In the genomic region with DNA sequence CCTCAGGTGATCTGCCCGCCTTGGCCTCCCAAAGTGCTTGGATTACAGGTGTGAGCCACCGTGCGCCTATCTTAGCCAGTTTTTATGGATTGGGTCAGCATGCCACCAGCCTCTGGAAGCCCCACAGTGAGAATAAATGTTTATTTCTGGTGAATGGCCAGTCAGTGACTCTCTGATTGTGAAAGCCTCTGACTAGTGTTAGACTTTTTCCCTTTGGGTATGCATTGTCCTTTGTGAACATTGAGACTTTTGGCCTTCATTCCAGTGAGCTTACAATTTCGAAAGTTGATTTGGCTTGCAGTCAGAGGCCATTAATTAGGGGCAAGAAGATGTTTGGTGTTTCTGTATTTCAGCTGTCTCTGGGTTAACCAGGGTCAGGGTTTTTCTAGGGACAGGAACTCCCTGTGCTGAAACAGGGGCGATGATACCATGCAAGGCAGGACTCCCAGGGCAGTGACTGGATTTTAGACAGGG, we compare ENCODE assay signal across 1 cellular context.
TF ChIP-seq lines count a peak whose summit lies in the region.

No MANE protein-coding gene starts in this region.

TF ChIP-seq in HepG2, 621 proteins besides CTCF, POLR2A, EP300 and RAD21 (continued from another document and continues in another):
- TF ChIP-seq, protein P1, sequence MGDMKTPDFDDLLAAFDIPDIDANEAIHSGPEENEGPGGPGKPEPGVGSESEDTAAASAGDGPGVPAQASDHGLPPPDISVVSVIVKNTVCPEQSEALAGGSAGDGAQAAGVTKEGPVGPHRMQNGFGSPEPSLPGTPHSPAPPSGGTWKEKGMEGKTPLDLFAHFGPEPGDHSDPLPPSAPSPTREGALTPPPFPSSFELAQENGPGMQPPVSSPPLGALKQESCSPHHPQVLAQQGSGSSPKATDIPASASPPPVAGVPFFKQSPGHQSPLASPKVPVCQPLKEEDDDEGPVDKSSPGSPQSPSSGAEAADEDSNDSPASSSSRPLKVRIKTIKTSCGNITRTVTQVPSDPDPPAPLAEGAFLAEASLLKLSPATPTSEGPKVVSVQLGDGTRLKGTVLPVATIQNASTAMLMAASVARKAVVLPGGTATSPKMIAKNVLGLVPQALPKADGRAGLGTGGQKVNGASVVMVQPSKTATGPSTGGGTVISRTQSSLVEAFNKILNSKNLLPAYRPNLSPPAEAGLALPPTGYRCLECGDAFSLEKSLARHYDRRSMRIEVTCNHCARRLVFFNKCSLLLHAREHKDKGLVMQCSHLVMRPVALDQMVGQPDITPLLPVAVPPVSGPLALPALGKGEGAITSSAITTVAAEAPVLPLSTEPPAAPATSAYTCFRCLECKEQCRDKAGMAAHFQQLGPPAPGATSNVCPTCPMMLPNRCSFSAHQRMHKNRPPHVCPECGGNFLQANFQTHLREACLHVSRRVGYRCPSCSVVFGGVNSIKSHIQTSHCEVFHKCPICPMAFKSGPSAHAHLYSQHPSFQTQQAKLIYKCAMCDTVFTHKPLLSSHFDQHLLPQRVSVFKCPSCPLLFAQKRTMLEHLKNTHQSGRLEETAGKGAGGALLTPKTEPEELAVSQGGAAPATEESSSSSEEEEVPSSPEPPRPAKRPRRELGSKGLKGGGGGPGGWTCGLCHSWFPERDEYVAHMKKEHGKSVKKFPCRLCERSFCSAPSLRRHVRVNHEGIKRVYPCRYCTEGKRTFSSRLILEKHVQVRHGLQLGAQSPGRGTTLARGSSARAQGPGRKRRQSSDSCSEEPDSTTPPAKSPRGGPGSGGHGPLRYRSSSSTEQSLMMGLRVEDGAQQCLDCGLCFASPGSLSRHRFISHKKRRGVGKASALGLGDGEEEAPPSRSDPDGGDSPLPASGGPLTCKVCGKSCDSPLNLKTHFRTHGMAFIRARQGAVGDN (CRISPR knock-in tag; IDR thresholded peaks at IDR 0.05) = peak; percentile 30; the same call in 1 of the 2 replicates
- TF ChIP-seq NR2F2 (IDR thresholded peaks at IDR 0.05; ENCODE audit: borderline replicate concordance, low read depth) (0 out of 2 replicates have a peak, but pooled peaks have one; percentile 24), TFAP4 (IDR thresholded peaks at IDR 0.05; ENCODE audit: borderline replicate concordance, low read depth) (peak; percentile 55; the same call in 1 of the 2 replicates), MED1 (CRISPR knock-in tag; IDR thresholded peaks at IDR 0.05) (peak; percentile 47; the same call in 1 of the 2 replicates), KLF9 (CRISPR knock-in tag; IDR thresholded peaks at IDR 0.05; ENCODE audit: low read depth) (no peak), HNF4A (CRISPR knock-in tag; IDR thresholded peaks at IDR 0.05) (peak; percentile 70), ATAD3A (CRISPR knock-in tag; IDR thresholded peaks at IDR 0.05) (no peak), ZNF205 (CRISPR knock-in tag; IDR thresholded peaks at IDR 0.05) (0 out of 2 replicates have a peak, but pooled peaks have one; percentile 22), ZNF331 (CRISPR knock-in tag; IDR thresholded peaks at IDR 0.05) (peak; percentile 47; the same call in 1 of the 2 replicates), ZNF282 (IDR thresholded peaks at IDR 0.05; ENCODE audit: partially characterized antibody) (no peak), ZMYM4 (CRISPR knock-in tag; IDR thresholded peaks at IDR 0.05) (0 out of 2 replicates have a peak, but pooled peaks have one; percentile 21), NR2F6 (IDR thresholded peaks at IDR 0.05) (peak; percentile 31; the same call in 1 of the 2 replicates), NR2F6 (CRISPR knock-in tag; IDR thresholded peaks at IDR 0.05) (peak; percentile 62; the same call in 1 of the 2 replicates), RFXANK (CRISPR knock-in tag; IDR thresholded peaks at IDR 0.05) (no peak), PPARG (CRISPR knock-in tag; conservative IDR thresholded peaks at IDR 0.05) (peak; percentile 78), ZNF510 (CRISPR knock-in tag; IDR thresholded peaks at IDR 0.05; ENCODE audit: low read depth) (no peak), SOX5 (CRISPR knock-in tag; IDR thresholded peaks at IDR 0.05; ENCODE audit: borderline replicate concordance) (peak; percentile 77), ZNF275 (CRISPR knock-in tag; IDR thresholded peaks at IDR 0.05; ENCODE audit: borderline replicate concordance) (no peak), ZNF512B (CRISPR knock-in tag; IDR thresholded peaks at IDR 0.05; ENCODE audit: borderline replicate concordance) (no peak), ZNF460 (CRISPR knock-in tag; IDR thresholded peaks at IDR 0.05; ENCODE audit: borderline replicate concordance) (peak; percentile 72), CEBPG (CRISPR knock-in tag; IDR thresholded peaks at IDR 0.05) (peak; percentile 67), GATAD2A (CRISPR knock-in tag; IDR thresholded peaks at IDR 0.05) (peak; percentile 51; the same call in 1 of the 2 replicates), FOXP4 (CRISPR knock-in tag; IDR thresholded peaks at IDR 0.05) (peak; percentile 61), TEAD3 (CRISPR knock-in tag; optimal IDR thresholded peaks at IDR 0.05; ENCODE audit: borderline replicate concordance) (peak; percentile 68), ZMYM3 (CRISPR knock-in tag; IDR thresholded peaks at IDR 0.05) (peak; percentile 52; the same call in 1 of the 2 replicates), THAP11 (CRISPR knock-in tag; IDR thresholded peaks at IDR 0.05) (0 out of 2 replicates have a peak, but pooled peaks have one; percentile 15), FOXA3 (CRISPR knock-in tag; IDR thresholded peaks at IDR 0.05) (peak; percentile 40; the same call in 1 of the 2 replicates), GPN1 (CRISPR knock-in tag; IDR thresholded peaks at IDR 0.05; ENCODE audit: borderline replicate concordance) (no peak), SAP130 (CRISPR knock-in tag; IDR thresholded peaks at IDR 0.05; ENCODE audit: low read depth) (peak; percentile 49), NPAS2 (CRISPR knock-in tag; IDR thresholded peaks at IDR 0.05; ENCODE audit: borderline replicate concordance) (no peak), HNF4G (IDR thresholded peaks at IDR 0.05; ENCODE audit: borderline replicate concordance, low read depth, low read length) (peak; percentile 52; the same call in 1 of the 2 replicates), HNF4G (CRISPR knock-in tag; IDR thresholded peaks at IDR 0.05; ENCODE audit: borderline replicate concordance, low read depth) (no peak), SMAD1 (CRISPR knock-in tag; IDR thresholded peaks at IDR 0.05; ENCODE audit: borderline replicate concordance, low read depth) (no peak), HOXD1 (CRISPR knock-in tag; IDR thresholded peaks at IDR 0.05) (no peak), GATAD1 (CRISPR knock-in tag; IDR thresholded peaks at IDR 0.05) (no peak), EZH2 (conservative IDR thresholded peaks at IDR 0.05; ENCODE audit: low read depth, low read length) (no peak)
- TF ChIP-seq, protein P2, sequence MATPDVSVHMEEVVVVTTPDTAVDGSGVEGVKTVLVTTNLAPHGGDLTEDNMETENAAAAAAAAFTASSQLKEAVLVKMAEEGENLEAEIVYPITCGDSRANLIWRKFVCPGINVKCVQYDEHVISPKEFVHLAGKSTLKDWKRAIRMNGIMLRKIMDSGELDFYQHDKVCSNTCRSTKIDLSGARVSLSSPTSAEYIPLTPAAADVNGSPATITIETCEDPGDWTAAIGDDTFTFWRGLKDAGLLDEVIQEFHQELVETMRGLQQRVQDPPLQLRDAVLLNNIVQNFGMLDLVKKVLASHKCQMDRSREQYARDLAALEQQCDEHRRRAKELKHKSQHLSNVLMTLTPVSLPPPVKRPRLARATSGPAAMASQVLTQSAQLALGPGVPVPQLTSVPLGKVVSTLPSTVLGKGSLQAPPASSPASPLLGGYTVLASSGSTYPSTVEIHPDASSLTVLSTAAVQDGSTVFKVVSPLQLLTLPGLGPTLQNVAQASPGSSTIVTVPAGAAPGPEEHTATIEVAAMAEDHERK (CRISPR knock-in tag; IDR thresholded peaks at IDR 0.05; ENCODE audit: low read depth) = no peak
- TF ChIP-seq, protein P3, sequence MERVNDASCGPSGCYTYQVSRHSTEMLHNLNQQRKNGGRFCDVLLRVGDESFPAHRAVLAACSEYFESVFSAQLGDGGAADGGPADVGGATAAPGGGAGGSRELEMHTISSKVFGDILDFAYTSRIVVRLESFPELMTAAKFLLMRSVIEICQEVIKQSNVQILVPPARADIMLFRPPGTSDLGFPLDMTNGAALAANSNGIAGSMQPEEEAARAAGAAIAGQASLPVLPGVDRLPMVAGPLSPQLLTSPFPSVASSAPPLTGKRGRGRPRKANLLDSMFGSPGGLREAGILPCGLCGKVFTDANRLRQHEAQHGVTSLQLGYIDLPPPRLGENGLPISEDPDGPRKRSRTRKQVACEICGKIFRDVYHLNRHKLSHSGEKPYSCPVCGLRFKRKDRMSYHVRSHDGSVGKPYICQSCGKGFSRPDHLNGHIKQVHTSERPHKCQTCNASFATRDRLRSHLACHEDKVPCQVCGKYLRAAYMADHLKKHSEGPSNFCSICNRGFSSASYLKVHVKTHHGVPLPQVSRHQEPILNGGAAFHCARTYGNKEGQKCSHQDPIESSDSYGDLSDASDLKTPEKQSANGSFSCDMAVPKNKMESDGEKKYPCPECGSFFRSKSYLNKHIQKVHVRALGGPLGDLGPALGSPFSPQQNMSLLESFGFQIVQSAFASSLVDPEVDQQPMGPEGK (CRISPR knock-in tag; IDR thresholded peaks at IDR 0.05) = 0 out of 2 replicates have a peak, but pooled peaks have one; percentile 10
- TF ChIP-seq, protein P4, sequence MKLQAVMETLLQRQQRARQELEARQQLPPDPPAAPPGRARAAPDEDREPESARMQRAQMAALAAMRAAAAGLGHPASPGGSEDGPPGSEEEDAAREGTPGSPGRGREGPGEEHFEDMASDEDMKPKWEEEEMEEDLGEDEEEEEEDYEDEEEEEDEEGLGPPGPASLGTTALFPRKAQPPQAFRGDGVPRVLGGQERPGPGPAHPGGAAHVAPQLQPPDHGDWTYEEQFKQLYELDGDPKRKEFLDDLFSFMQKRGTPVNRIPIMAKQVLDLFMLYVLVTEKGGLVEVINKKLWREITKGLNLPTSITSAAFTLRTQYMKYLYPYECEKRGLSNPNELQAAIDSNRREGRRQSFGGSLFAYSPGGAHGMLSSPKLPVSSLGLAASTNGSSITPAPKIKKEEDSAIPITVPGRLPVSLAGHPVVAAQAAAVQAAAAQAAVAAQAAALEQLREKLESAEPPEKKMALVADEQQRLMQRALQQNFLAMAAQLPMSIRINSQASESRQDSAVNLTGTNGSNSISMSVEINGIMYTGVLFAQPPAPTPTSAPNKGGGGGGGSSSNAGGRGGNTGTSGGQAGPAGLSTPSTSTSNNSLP (IDR thresholded peaks at IDR 0.05; ENCODE audit: low read depth, low read length) = peak; percentile 51; the same call in 1 of the 2 replicates
